ENCODE assay signal across 1 cellular context in genomic region chr19:38649305-38650179, GRCh38.
TF ChIP-seq lines count a peak whose summit lies in the region.

No MANE protein-coding gene starts in this region.

TF ChIP-seq in HepG2, 621 proteins besides CTCF, POLR2A, EP300 and RAD21 (continued from another document and continues in another):
- TF ChIP-seq ZNF362 (CRISPR knock-in tag; IDR thresholded peaks at IDR 0.05; ENCODE audit: borderline replicate concordance) (peak; percentile 47; the same call in 1 of the 2 replicates), SMARCC2 (IDR thresholded peaks at IDR 0.05) (no peak), HNF4G (IDR thresholded peaks at IDR 0.05; ENCODE audit: borderline replicate concordance, low read depth, low read length) (peak; percentile 95), HNF4G (CRISPR knock-in tag; IDR thresholded peaks at IDR 0.05; ENCODE audit: borderline replicate concordance, low read depth) (peak; percentile 87; the same call in 1 of the 2 replicates), SATB2 (CRISPR knock-in tag; IDR thresholded peaks at IDR 0.05) (no peak), ZSCAN21 (CRISPR knock-in tag; IDR thresholded peaks at IDR 0.05; ENCODE audit: borderline replicate concordance) (peak; percentile 19; the same call in 1 of the 2 replicates), ZNF501 (CRISPR knock-in tag; IDR thresholded peaks at IDR 0.05) (no peak), E2F1 (CRISPR knock-in tag; IDR thresholded peaks at IDR 0.05) (no peak), NRL (CRISPR knock-in tag; IDR thresholded peaks at IDR 0.05; ENCODE audit: borderline replicate concordance) (no peak), ZNF598 (CRISPR knock-in tag; IDR thresholded peaks at IDR 0.05; ENCODE audit: borderline replicate concordance) (no peak), XRCC5 (optimal IDR thresholded peaks at IDR 0.05; ENCODE audit: low read length) (no peak), SP4 (CRISPR knock-in tag; IDR thresholded peaks at IDR 0.05) (0 out of 2 replicates have a peak, but pooled peaks have one; percentile 39), ZSCAN22 (CRISPR knock-in tag; IDR thresholded peaks at IDR 0.05) (no peak), ATF4 (CRISPR knock-in tag; IDR thresholded peaks at IDR 0.05) (no peak), THYN1 (CRISPR knock-in tag; IDR thresholded peaks at IDR 0.05; ENCODE audit: borderline replicate concordance, low read depth) (no peak), ZNF33A (CRISPR knock-in tag; IDR thresholded peaks at IDR 0.05; ENCODE audit: borderline replicate concordance) (no peak), MTA3 (CRISPR knock-in tag; IDR thresholded peaks at IDR 0.05) (no peak), TFDP2 (CRISPR knock-in tag; IDR thresholded peaks at IDR 0.05) (peak; percentile 49), ZNF646 (CRISPR knock-in tag; IDR thresholded peaks at IDR 0.05) (0 out of 2 replicates have a peak, but pooled peaks have one; percentile 33), TCF7 (IDR thresholded peaks at IDR 0.05; ENCODE audit: low read depth) (0 out of 2 replicates have a peak, but pooled peaks have one; percentile 34), ZNF543 (CRISPR knock-in tag; IDR thresholded peaks at IDR 0.05) (no peak), ZNF335 (CRISPR knock-in tag; IDR thresholded peaks at IDR 0.05) (no peak), RARA (CRISPR knock-in tag; IDR thresholded peaks at IDR 0.05) (peak; percentile 69), ZNF547 (CRISPR knock-in tag; IDR thresholded peaks at IDR 0.05) (no peak; the same call in 1 of the 2 replicates), ATF1 (CRISPR knock-in tag; IDR thresholded peaks at IDR 0.05) (no peak), ZNF781 (CRISPR knock-in tag; IDR thresholded peaks at IDR 0.05; ENCODE audit: borderline replicate concordance, not compliant biosample characterization) (no peak), RAD51 (IDR thresholded peaks at IDR 0.05; ENCODE audit: borderline replicate concordance) (no peak), CAMTA2 (CRISPR knock-in tag; IDR thresholded peaks at IDR 0.05; ENCODE audit: borderline replicate concordance) (no peak), ZSCAN20 (CRISPR knock-in tag; IDR thresholded peaks at IDR 0.05; ENCODE audit: borderline replicate concordance) (peak; percentile 85), ZNF484 (CRISPR knock-in tag; IDR thresholded peaks at IDR 0.05; ENCODE audit: borderline replicate concordance, low read depth) (no peak), ZBTB7B (CRISPR knock-in tag; IDR thresholded peaks at IDR 0.05) (peak; percentile 85), ZNF256 (CRISPR knock-in tag; conservative IDR thresholded peaks at IDR 0.05) (no peak), MATR3 (CRISPR knock-in tag; IDR thresholded peaks at IDR 0.05) (no peak), ZNF282 (IDR thresholded peaks at IDR 0.05; ENCODE audit: partially characterized antibody) (no peak), ZNF550 (CRISPR knock-in tag; IDR thresholded peaks at IDR 0.05; ENCODE audit: borderline replicate concordance) (no peak), SMAD3 (CRISPR knock-in tag; IDR thresholded peaks at IDR 0.05) (peak; percentile 61; the same call in 1 of the 2 replicates), ZNF431 (CRISPR knock-in tag; IDR thresholded peaks at IDR 0.05; ENCODE audit: borderline replicate concordance, low read depth) (no peak), PAWR (CRISPR knock-in tag; IDR thresholded peaks at IDR 0.05; ENCODE audit: borderline replicate concordance) (no peak), HOXA9 (CRISPR knock-in tag; IDR thresholded peaks at IDR 0.05; ENCODE audit: borderline replicate concordance) (no peak), NFKBIZ (CRISPR knock-in tag; IDR thresholded peaks at IDR 0.05) (no peak), IKZF4 (CRISPR knock-in tag; IDR thresholded peaks at IDR 0.05; ENCODE audit: borderline replicate concordance, low read depth, not compliant biosample characterization) (no peak), ZNF7 (CRISPR knock-in tag; IDR thresholded peaks at IDR 0.05) (no peak), ZNF790 (CRISPR knock-in tag; IDR thresholded peaks at IDR 0.05; ENCODE audit: borderline replicate concordance) (no peak), ZFP37 (CRISPR knock-in tag; IDR thresholded peaks at IDR 0.05; ENCODE audit: borderline replicate concordance) (no peak), ZNF670 (CRISPR knock-in tag; IDR thresholded peaks at IDR 0.05; ENCODE audit: borderline replicate concordance) (no peak), PCBP2 (optimal IDR thresholded peaks at IDR 0.05; ENCODE audit: low read depth, low read length, poor library complexity, severe bottlenecking) (no peak), THAP7 (CRISPR knock-in tag; IDR thresholded peaks at IDR 0.05) (no peak), ZNF713 (CRISPR knock-in tag; IDR thresholded peaks at IDR 0.05) (0 out of 2 replicates have a peak, but pooled peaks have one; percentile 59), KMT2B (CRISPR knock-in tag; IDR thresholded peaks at IDR 0.05) (no peak), ZNF768 (CRISPR knock-in tag; IDR thresholded peaks at IDR 0.05) (no peak), PBX3 (CRISPR knock-in tag; IDR thresholded peaks at IDR 0.05; ENCODE audit: borderline replicate concordance) (no peak), ZNF263 (CRISPR knock-in tag; IDR thresholded peaks at IDR 0.05) (0 out of 2 replicates have a peak, but pooled peaks have one; percentile 21), ZSCAN25 (CRISPR knock-in tag; IDR thresholded peaks at IDR 0.05) (peak; percentile 27; the same call in 1 of the 2 replicates), TSC22D2 (CRISPR knock-in tag; IDR thresholded peaks at IDR 0.05; ENCODE audit: borderline replicate concordance) (no peak), ZNF772 (CRISPR knock-in tag; IDR thresholded peaks at IDR 0.05) (peak; percentile 50; the same call in 1 of the 2 replicates), SMAD9 (CRISPR knock-in tag; IDR thresholded peaks at IDR 0.05) (no peak)
- TF ChIP-seq, protein P1, sequence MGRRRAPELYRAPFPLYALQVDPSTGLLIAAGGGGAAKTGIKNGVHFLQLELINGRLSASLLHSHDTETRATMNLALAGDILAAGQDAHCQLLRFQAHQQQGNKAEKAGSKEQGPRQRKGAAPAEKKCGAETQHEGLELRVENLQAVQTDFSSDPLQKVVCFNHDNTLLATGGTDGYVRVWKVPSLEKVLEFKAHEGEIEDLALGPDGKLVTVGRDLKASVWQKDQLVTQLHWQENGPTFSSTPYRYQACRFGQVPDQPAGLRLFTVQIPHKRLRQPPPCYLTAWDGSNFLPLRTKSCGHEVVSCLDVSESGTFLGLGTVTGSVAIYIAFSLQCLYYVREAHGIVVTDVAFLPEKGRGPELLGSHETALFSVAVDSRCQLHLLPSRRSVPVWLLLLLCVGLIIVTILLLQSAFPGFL (CRISPR knock-in tag; IDR thresholded peaks at IDR 0.05), result no peak
- TF ChIP-seq, protein P2, sequence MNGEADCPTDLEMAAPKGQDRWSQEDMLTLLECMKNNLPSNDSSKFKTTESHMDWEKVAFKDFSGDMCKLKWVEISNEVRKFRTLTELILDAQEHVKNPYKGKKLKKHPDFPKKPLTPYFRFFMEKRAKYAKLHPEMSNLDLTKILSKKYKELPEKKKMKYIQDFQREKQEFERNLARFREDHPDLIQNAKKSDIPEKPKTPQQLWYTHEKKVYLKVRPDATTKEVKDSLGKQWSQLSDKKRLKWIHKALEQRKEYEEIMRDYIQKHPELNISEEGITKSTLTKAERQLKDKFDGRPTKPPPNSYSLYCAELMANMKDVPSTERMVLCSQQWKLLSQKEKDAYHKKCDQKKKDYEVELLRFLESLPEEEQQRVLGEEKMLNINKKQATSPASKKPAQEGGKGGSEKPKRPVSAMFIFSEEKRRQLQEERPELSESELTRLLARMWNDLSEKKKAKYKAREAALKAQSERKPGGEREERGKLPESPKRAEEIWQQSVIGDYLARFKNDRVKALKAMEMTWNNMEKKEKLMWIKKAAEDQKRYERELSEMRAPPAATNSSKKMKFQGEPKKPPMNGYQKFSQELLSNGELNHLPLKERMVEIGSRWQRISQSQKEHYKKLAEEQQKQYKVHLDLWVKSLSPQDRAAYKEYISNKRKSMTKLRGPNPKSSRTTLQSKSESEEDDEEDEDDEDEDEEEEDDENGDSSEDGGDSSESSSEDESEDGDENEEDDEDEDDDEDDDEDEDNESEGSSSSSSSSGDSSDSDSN (CRISPR knock-in tag; IDR thresholded peaks at IDR 0.05), result peak; percentile 55; the same call in 1 of the 2 replicates
